Comparison of ENCODE assay signal across 30 cellular contexts in genomic region chr17:33028061-33028460, GRCh38. TPM values are rescaled to one million over a fixed set of nuclear protein-coding genes. Genes with fewer than 3 reads are reported as not detected.
DNase-seq lines count a peak whose midpoint lies in the region; ATAC-seq and TF ChIP-seq lines count a peak whose summit lies in the region.
"Had no signal": no experiment of that assay in that cellular context is flagged by ENCODE, and none has a peak within 500 bp of the region (broad histone marks: within the 10 kb centered on the region; RNA-seq: fewer than 3 reads in every experiment).

No MANE protein-coding gene starts in this region.

- TF ChIP-seq CTCF in gastrocnemius medialis (IDR thresholded peaks at IDR 0.05 in 4 of 5, conservative IDR thresholded peaks at IDR 0.05 in 1 of 5), result no peak

- in situ Hi-C loops in gastrocnemius medialis (cut with MboI; ENCODE audit: low sequenced_read_pairs in 4 of 4), result no loop called here

- intact Hi-C loops in gastrocnemius medialis (cut with DNase I; ENCODE audit: low total_unique reads), result no loop called here

- H3K36me3 ChIP-seq in gastrocnemius medialis, result no peaks in the 10 kb centered on the region
- H3K36me3 ChIP-seq: BE2C; BLaER1; BLaER1 treated with 17β-estradiol and CSF1 and Interleukin-3, amounts not matched to agents 10 nM and 100 nM had no signal

- DNase-seq in mesenteric fat pad (ENCODE audit: low spot score), result peak; percentile 53
- no peak for DNase-seq in gastrocnemius medialis
- DNase-seq: 8988T; AML-193; BE2C; C1 segment of cervical spinal cord; Caco-2; Calu3; CD4-positive, alpha-beta memory T cell; CD4-positive, alpha-beta T cell; CD4-positive, CD25-positive, alpha-beta regulatory T cell; CD8-positive, alpha-beta memory T cell; CD8-positive, alpha-beta T cell; COR-L47; DMS 273 treated with DMSO at 0.1 percent for 48 hours; DMS153; DMS53; DMS79; DMS79 treated with DMSO at 0.1 percent for 48 hours; DND-41; EL had no signal

- H3K4me3 ChIP-seq in gastrocnemius medialis, result no peak overlapping the region
- H3K4me3 ChIP-seq: A549; BLaER1; BLaER1 treated with 17β-estradiol and CSF1 and Interleukin-3, amounts not matched to agents 10 nM and 100 nM had no signal

- H3K27ac ChIP-seq in gastrocnemius medialis, result no peak overlapping the region
- H3K27ac ChIP-seq: 22Rv1; A549; BLaER1; BLaER1 treated with 17β-estradiol and CSF1 and Interleukin-3, amounts not matched to agents 10 nM and 100 nM; C4-2B had no signal

- ATAC-seq in gastrocnemius medialis, result no peak
- ATAC-seq: CD8-positive, alpha-beta T cell had no signal

- H3K4me1 ChIP-seq in gastrocnemius medialis, result no peaks in the 10 kb centered on the region
- H3K4me1 ChIP-seq: A549, BE2C, Caco-2 had no signal

- no peaks in the 10 kb centered on the region for H3K27me3 ChIP-seq in gastrocnemius medialis
- H3K27me3 ChIP-seq: BLaER1; BLaER1 treated with 17β-estradiol and CSF1 and Interleukin-3, amounts not matched to agents 10 nM and 100 nM had no signal

- no peak for TF ChIP-seq POLR2A in gastrocnemius medialis (IDR thresholded peaks at IDR 0.05)

- no peaks in the 10 kb centered on the region for H3K9me3 ChIP-seq in gastrocnemius medialis
- H3K9me3 ChIP-seq: A549, BE2C, Caco-2 had no signal

RNA-seq across cellular contexts. Expression of gene SPACA3, which starts 36.4 kb away (rescaled TPM):
- total RNA-seq in mesenteric fat pad, result not detected
- not detected for total RNA-seq in gastrocnemius medialis
- total RNA-seq: A172; A673; B cell; Calu3; CD4-positive, alpha-beta memory T cell; CD4-positive, alpha-beta T cell; CD4-positive, CD25-positive, alpha-beta regulatory T cell; CD8-positive, alpha-beta memory T cell; CD8-positive, alpha-beta T cell; Daoy had no signal
